ENCODE assay signal across 1 cellular context in the genomic region with DNA sequence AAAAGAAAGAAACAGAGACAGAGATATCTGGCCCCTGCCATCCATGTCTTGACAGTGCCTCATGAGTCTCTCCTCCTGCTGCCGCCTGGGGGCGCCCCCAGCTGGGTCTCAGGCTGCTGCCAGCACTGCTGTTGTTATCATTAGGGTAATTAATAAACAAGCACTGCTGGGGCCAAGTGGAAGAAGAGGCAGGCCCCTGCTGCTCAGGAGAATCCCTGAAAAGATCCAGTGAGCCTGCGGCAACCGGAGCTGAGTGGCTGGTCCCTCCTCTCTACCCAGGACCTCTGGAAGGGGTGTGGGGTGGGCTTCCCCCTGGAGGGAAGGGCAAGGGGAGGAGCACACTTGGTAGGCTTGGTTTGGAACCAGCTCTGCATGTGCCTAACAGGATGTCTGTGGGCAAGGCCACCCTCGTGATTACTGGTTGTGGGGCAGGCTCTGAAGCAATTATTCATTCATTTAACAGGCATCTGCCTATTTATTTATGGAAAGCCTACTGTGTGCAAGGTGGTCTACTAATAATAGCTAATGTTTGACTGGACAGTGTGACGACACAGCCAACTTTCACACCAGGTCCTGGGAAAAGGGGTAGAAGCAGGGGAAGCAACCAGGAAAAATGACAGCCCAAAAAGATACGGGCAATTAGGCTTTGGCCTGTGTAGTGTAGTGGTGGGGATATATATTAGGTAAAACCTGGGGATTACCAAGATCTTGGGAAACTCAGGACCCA.
TF ChIP-seq lines count a peak whose summit lies in the region.

No MANE protein-coding gene starts in this region.

TF ChIP-seq in K562, 482 proteins besides CTCF, POLR2A, EP300 and RAD21 (continues in another document):
- TF ChIP-seq CC2D1A (IDR thresholded peaks at IDR 0.05): 0 out of 2 replicates have a peak, but pooled peaks have one; percentile 33
- no peak for TF ChIP-seq HNRNPUL1 (IDR thresholded peaks at IDR 0.05; ENCODE audit: low read length)
- no peak for TF ChIP-seq LEF1 (IDR thresholded peaks at IDR 0.05)
- TF ChIP-seq, protein P1, sequence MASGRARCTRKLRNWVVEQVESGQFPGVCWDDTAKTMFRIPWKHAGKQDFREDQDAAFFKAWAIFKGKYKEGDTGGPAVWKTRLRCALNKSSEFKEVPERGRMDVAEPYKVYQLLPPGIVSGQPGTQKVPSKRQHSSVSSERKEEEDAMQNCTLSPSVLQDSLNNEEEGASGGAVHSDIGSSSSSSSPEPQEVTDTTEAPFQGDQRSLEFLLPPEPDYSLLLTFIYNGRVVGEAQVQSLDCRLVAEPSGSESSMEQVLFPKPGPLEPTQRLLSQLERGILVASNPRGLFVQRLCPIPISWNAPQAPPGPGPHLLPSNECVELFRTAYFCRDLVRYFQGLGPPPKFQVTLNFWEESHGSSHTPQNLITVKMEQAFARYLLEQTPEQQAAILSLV (tag; IDR thresholded peaks at IDR 0.05): no peak
- TF ChIP-seq HNRNPH1 (optimal IDR thresholded peaks at IDR 0.05; ENCODE audit: low read depth, low read length): no peak
- no peak for TF ChIP-seq ESRRA (IDR thresholded peaks at IDR 0.05; ENCODE audit: borderline replicate concordance, low read depth)
- TF ChIP-seq KLF16 (IDR thresholded peaks at IDR 0.05): peak; percentile 70; the same call in 1 of the 2 replicates
- TF ChIP-seq, protein P2, sequence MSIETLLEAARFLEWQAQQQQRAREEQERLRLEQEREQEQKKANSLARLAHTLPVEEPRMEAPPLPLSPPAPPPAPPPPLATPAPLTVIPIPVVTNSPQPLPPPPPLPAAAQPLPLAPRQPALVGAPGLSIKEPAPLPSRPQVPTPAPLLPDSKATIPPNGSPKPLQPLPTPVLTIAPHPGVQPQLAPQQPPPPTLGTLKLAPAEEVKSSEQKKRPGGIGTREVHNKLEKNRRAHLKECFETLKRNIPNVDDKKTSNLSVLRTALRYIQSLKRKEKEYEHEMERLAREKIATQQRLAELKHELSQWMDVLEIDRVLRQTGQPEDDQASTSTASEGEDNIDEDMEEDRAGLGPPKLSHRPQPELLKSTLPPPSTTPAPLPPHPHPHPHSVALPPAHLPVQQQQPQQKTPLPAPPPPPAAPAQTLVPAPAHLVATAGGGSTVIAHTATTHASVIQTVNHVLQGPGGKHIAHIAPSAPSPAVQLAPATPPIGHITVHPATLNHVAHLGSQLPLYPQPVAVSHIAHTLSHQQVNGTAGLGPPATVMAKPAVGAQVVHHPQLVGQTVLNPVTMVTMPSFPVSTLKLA (conservative IDR thresholded peaks at IDR 0.05): peak; percentile 35 to 45; a peak in 1 of 4 replicates
- no peak for TF ChIP-seq NRF1 (conservative IDR thresholded peaks at IDR 0.05 in 1 of 2, IDR thresholded peaks at IDR 0.05 in 1 of 2)
- peak; percentile 50 for TF ChIP-seq MYC (IDR thresholded peaks at IDR 0.05; ENCODE audit: low read depth, low read length)
- TF ChIP-seq MYC (CRISPR knock-in tag; IDR thresholded peaks at IDR 0.05; ENCODE audit: borderline replicate concordance, low read depth): no peak
- TF ChIP-seq TEAD2 (tag; IDR thresholded peaks at IDR 0.05): no peak
- no peak for TF ChIP-seq TEAD4 (IDR thresholded peaks at IDR 0.05; ENCODE audit: low read length)
- TF ChIP-seq TEAD4 (CRISPR knock-in tag; IDR thresholded peaks at IDR 0.05; ENCODE audit: borderline replicate concordance): no peak
- no peak for TF ChIP-seq PHF21A (IDR thresholded peaks at IDR 0.05; ENCODE audit: borderline replicate concordance, low read depth)
- TF ChIP-seq HMGN3 (IDR thresholded peaks at IDR 0.05; ENCODE audit: borderline replicate concordance, extremely low read depth, insufficient read length, low read depth, low read length): no peak
- TF ChIP-seq NFE2 (IDR thresholded peaks at IDR 0.05; ENCODE audit: low read depth): 0 out of 2 replicates have a peak, but pooled peaks have one; percentile 3
- no peak for TF ChIP-seq ELF1 (tag; IDR thresholded peaks at IDR 0.05)
- peak in 1 of 2 experiments; percentile 24; a peak in 1 of 4 replicates for TF ChIP-seq MCM7 (IDR thresholded peaks at IDR 0.05)
- TF ChIP-seq SMC3 (conservative IDR thresholded peaks at IDR 0.05; ENCODE audit: insufficient read depth, low read depth, low read length): peak; percentile 83
- peak; percentile 64; the same call in 1 of the 2 replicates for TF ChIP-seq ZNF263 (CRISPR knock-in tag; IDR thresholded peaks at IDR 0.05; ENCODE audit: borderline replicate concordance)
- TF ChIP-seq KAT7 (CRISPR knock-in tag; IDR thresholded peaks at IDR 0.05; ENCODE audit: borderline replicate concordance): 0 out of 2 replicates have a peak, but pooled peaks have one; percentile 28
- TF ChIP-seq PTBP1 (IDR thresholded peaks at IDR 0.05; ENCODE audit: low read depth, low read length): no peak
- TF ChIP-seq, protein P3, sequence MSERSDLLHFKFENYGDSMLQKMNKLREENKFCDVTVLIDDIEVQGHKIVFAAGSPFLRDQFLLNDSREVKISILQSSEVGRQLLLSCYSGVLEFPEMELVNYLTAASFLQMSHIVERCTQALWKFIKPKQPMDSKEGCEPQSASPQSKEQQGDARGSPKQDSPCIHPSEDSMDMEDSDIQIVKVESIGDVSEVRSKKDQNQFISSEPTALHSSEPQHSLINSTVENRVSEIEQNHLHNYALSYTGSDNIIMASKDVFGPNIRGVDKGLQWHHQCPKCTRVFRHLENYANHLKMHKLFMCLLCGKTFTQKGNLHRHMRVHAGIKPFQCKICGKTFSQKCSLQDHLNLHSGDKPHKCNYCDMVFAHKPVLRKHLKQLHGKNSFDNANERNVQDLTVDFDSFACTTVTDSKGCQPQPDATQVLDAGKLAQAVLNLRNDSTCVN (CRISPR knock-in tag; IDR thresholded peaks at IDR 0.05): no peak
- 0 out of 2 replicates have a peak, but pooled peaks have one; percentile 42 for TF ChIP-seq GATAD2B (IDR thresholded peaks at IDR 0.05; ENCODE audit: borderline replicate concordance)
- no peak for TF ChIP-seq SRSF3 (IDR thresholded peaks at IDR 0.05; ENCODE audit: insufficient read depth, low read length)
- TF ChIP-seq, protein P4, sequence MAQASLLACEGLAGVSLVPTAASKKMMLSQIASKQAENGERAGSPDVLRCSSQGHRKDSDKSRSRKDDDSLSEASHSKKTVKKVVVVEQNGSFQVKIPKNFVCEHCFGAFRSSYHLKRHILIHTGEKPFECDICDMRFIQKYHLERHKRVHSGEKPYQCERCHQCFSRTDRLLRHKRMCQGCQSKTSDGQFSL (CRISPR knock-in tag; IDR thresholded peaks at IDR 0.05): no peak
- TF ChIP-seq, protein P4 (tag; IDR thresholded peaks at IDR 0.05): no peak
- TF ChIP-seq, protein P5, sequence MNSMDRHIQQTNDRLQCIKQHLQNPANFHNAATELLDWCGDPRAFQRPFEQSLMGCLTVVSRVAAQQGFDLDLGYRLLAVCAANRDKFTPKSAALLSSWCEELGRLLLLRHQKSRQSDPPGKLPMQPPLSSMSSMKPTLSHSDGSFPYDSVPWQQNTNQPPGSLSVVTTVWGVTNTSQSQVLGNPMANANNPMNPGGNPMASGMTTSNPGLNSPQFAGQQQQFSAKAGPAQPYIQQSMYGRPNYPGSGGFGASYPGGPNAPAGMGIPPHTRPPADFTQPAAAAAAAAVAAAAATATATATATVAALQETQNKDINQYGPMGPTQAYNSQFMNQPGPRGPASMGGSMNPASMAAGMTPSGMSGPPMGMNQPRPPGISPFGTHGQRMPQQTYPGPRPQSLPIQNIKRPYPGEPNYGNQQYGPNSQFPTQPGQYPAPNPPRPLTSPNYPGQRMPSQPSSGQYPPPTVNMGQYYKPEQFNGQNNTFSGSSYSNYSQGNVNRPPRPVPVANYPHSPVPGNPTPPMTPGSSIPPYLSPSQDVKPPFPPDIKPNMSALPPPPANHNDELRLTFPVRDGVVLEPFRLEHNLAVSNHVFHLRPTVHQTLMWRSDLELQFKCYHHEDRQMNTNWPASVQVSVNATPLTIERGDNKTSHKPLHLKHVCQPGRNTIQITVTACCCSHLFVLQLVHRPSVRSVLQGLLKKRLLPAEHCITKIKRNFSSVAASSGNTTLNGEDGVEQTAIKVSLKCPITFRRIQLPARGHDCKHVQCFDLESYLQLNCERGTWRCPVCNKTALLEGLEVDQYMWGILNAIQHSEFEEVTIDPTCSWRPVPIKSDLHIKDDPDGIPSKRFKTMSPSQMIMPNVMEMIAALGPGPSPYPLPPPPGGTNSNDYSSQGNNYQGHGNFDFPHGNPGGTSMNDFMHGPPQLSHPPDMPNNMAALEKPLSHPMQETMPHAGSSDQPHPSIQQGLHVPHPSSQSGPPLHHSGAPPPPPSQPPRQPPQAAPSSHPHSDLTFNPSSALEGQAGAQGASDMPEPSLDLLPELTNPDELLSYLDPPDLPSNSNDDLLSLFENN (IDR thresholded peaks at IDR 0.05; ENCODE audit: low read depth in 2 of 2, low read length in 2 of 2): peak in 1 of 2 experiments; percentile 56; a peak in 1 of 4 replicates
- no peak for TF ChIP-seq MCM3 (IDR thresholded peaks at IDR 0.05)
- no peak for TF ChIP-seq FOS (IDR thresholded peaks at IDR 0.05; ENCODE audit: extremely low read depth, insufficient read length)
- no peak for TF ChIP-seq ZSCAN29 (IDR thresholded peaks at IDR 0.05)
- TF ChIP-seq, protein P6, sequence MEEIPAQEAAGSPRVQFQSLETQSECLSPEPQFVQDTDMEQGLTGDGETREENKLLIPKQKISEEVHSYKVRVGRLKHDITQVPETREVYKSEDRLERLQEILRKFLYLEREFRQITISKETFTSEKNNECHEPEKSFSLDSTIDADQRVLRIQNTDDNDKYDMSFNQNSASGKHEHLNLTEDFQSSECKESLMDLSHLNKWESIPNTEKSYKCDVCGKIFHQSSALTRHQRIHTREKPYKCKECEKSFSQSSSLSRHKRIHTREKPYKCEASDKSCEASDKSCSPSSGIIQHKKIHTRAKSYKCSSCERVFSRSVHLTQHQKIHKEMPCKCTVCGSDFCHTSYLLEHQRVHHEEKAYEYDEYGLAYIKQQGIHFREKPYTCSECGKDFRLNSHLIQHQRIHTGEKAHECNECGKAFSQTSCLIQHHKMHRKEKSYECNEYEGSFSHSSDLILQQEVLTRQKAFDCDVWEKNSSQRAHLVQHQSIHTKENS (CRISPR knock-in tag; IDR thresholded peaks at IDR 0.05): no peak
- TF ChIP-seq NFIC (IDR thresholded peaks at IDR 0.05): no peak
- TF ChIP-seq NR2C2 (CRISPR knock-in tag; IDR thresholded peaks at IDR 0.05): no peak
- no peak for TF ChIP-seq NR2C2 (tag; IDR thresholded peaks at IDR 0.05)
- TF ChIP-seq, protein P7, sequence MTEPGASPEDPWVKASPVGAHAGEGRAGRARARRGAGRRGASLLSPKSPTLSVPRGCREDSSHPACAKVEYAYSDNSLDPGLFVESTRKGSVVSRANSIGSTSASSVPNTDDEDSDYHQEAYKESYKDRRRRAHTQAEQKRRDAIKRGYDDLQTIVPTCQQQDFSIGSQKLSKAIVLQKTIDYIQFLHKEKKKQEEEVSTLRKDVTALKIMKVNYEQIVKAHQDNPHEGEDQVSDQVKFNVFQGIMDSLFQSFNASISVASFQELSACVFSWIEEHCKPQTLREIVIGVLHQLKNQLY (CRISPR knock-in tag; conservative IDR thresholded peaks at IDR 0.05): no peak
- no peak for TF ChIP-seq NFYB (IDR thresholded peaks at IDR 0.05; ENCODE audit: extremely low read depth, insufficient read length)
- TF ChIP-seq, protein P8, sequence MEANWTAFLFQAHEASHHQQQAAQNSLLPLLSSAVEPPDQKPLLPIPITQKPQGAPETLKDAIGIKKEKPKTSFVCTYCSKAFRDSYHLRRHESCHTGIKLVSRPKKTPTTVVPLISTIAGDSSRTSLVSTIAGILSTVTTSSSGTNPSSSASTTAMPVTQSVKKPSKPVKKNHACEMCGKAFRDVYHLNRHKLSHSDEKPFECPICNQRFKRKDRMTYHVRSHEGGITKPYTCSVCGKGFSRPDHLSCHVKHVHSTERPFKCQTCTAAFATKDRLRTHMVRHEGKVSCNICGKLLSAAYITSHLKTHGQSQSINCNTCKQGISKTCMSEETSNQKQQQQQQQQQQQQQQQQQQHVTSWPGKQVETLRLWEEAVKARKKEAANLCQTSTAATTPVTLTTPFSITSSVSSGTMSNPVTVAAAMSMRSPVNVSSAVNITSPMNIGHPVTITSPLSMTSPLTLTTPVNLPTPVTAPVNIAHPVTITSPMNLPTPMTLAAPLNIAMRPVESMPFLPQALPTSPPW (CRISPR knock-in tag; IDR thresholded peaks at IDR 0.05): peak; percentile 41
- TF ChIP-seq RCOR1 (IDR thresholded peaks at IDR 0.05; ENCODE audit: borderline replicate concordance in 1 of 2, low read depth in 2 of 2, low read length in 2 of 2): peak in 1 of 2 experiments; percentile 39; a peak in 1 of 4 replicates
- TF ChIP-seq, protein P9, sequence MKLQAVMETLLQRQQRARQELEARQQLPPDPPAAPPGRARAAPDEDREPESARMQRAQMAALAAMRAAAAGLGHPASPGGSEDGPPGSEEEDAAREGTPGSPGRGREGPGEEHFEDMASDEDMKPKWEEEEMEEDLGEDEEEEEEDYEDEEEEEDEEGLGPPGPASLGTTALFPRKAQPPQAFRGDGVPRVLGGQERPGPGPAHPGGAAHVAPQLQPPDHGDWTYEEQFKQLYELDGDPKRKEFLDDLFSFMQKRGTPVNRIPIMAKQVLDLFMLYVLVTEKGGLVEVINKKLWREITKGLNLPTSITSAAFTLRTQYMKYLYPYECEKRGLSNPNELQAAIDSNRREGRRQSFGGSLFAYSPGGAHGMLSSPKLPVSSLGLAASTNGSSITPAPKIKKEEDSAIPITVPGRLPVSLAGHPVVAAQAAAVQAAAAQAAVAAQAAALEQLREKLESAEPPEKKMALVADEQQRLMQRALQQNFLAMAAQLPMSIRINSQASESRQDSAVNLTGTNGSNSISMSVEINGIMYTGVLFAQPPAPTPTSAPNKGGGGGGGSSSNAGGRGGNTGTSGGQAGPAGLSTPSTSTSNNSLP (IDR thresholded peaks at IDR 0.05; ENCODE audit: borderline replicate concordance, low read depth, low read length): peak; percentile 80; the same call in 1 of the 2 replicates
- no peak for TF ChIP-seq ZNF175 (CRISPR knock-in tag; IDR thresholded peaks at IDR 0.05; ENCODE audit: low read depth)
- TF ChIP-seq TAL1 (IDR thresholded peaks at IDR 0.05): no peak
- peak in 1 of 2 experiments; percentile 21; a peak in 1 of 4 replicates for TF ChIP-seq TBL1XR1 (IDR thresholded peaks at IDR 0.05; ENCODE audit: low read length in 2 of 2)
- TF ChIP-seq MED1 (CRISPR knock-in tag; IDR thresholded peaks at IDR 0.05; ENCODE audit: borderline replicate concordance): no peak
- no peak for TF ChIP-seq POLR2H (tag; IDR thresholded peaks at IDR 0.05; ENCODE audit: low read depth)
- no peak for TF ChIP-seq ZNF696 (CRISPR knock-in tag; conservative IDR thresholded peaks at IDR 0.05)
- TF ChIP-seq CBFA2T2 (conservative IDR thresholded peaks at IDR 0.05): no peak
- no peak for TF ChIP-seq NBN (IDR thresholded peaks at IDR 0.05; ENCODE audit: low read depth)
